ENCODE assay signal across 8 cellular contexts in the genomic region with DNA sequence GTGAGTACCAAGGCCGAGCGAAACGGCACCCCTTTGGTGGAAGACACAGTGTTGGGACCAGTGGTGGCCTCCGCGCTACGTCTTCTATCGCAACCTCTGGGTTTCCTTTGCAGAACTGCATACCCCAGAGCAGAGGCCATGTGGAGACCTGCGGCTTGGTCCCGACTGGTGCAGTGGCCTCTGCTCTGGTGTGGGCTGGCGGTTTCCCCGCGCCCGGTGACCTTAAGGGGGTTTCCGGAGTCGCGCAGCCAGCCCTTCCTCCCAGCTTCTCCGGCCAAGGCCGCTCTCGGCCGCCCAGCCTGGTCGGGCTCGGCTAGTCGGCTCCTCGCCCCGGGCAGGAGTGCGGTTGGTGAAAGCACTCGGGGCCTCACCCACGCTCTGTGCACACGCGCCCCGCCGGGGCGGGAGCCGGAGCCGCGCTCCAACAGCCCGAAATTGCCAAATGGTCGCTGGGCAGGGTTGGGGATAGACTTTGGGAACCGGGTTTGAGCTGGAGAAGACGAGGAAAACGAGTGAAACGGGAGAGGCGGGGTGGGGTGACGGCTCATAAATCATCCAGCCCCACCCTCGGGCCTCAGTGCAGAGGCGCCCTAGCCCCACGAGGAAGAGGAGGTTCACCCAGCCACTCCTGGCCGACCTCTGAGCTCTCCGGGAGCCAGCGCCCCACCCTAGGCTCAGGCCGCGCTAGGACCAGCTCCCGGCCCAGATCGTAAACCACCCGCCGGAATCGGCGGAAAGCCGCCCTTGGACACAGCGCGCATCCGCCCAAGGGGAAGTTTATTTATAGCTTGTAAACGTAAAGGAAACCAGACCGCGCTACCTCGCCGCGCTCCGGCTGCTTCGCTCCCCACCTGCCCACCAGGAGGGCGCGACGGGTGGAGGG.
DNase-seq lines count a peak whose midpoint lies in the region; ATAC-seq, FAIRE-seq and TF ChIP-seq lines count a peak whose summit lies in the region.

No MANE protein-coding gene starts in this region.

- TF ChIP-seq RAD21 in IMR-90 (IDR thresholded peaks at IDR 0.05; ENCODE audit: low read length): no peak
- TF ChIP-seq RAD21 in HepG2 (CRISPR knock-in tag; IDR thresholded peaks at IDR 0.05): no peak; the same call in 1 of the 2 replicates

- H3K27ac Mint-ChIP-seq in chondrocyte (ENCODE audit: unreplicated experiment): no peak overlapping the region

- H3K27me3 Mint-ChIP-seq in chondrocyte (ENCODE audit: low read depth): no peaks in the 10 kb centered on the region

- WGBS in IMR-90 (ENCODE audit: extremely low coverage in 2 of 2, insufficient read length in 1 of 2), 2 experiments: 38% methylated on average over 15 of the region's 73 CpGs; no CpG with 5 or more reads in 1 of the 2 experiments
- no CpG with 5 or more reads among the region's 73 CpGs for WGBS in HepG2 (ENCODE audit: low lambda C conversion rate)

- H3K9me1 ChIP-seq in IMR-90 (ENCODE audit: insufficient read depth, low read length): peaks cover 2% of the 10 kb centered on the region; the same call in 1 of the 2 replicates

- in situ Hi-C loops in IMR-90 (cut with MboI; ENCODE audit: low sequenced_read_pairs) (no loop called here), HepG2 (cut with HindIII; ENCODE audit: extremely low pct_ligation_motif_present, low pct_unique_long_range_greater_than_20kb) (loop anchor here (5.0 kb wide), 1 partner anchor 139 kb away; no protein-coding TSS in a partner anchor)

- BruUV-seq in IMR-90 (replicated peaks; lab: Mats Ljungman, UMichigan) (no TSS peak), HepG2 (replicated peaks; lab: Mats Ljungman, UMichigan) (TSS peak; percentile 67)

- POLR2A ChIA-PET in IMR-90 (lab: Charles Lee; ENCODE audit: unreplicated experiment) (interaction anchor here (0.6 kb wide), 1 partner anchor 86 kb away, joined by 3 read pairs; no protein-coding TSS in a partner anchor), HepG2 (lab: Yijun Ruan, JAX) (interaction anchor here (0.6 to 4.1 kb wide), 37 partner anchors 9 to 461 kb away, joined by 3 to 41 read pairs (median 6); a partner anchor contains a TSS)

- peak overlapping the region; percentile 56 for H3K27ac ChIP-seq in IMR-90 (ENCODE audit: insufficient read depth, low read length)
- H3K27ac ChIP-seq in HepG2 (ENCODE audit: extremely low read length, insufficient read depth, low read length): peak overlapping the region; percentile 98

- peak overlapping the region; percentile 25; the same call in 1 of the 2 replicates for H3K18ac ChIP-seq in IMR-90 (ENCODE audit: low read depth, low read length)

- H3K27me3 ChIP-seq in IMR-90 (ENCODE audit: control insufficient read depth, insufficient read depth, low read length) (peaks cover 5% of the 10 kb centered on the region), HepG2 (ENCODE audit: control insufficient read depth in 1 of 2, insufficient read depth in 2 of 2, low read length in 2 of 2) (no peaks in the 10 kb centered on the region)

- peaks cover 4% of the 10 kb centered on the region for H3K9me3 ChIP-seq in IMR-90 (ENCODE audit: control insufficient read depth, insufficient read depth, low read length)
- no peaks in the 10 kb centered on the region for H3K9me3 ChIP-seq in HepG2 (ENCODE audit: low read length)

- H3K4ac ChIP-seq in IMR-90 (ENCODE audit: low read depth, low read length): peak overlapping the region; percentile 84

- peak; percentile 68 for DNase-seq in CMK (ENCODE audit: low read depth)
- no peak for DNase-seq in GM19239 (ENCODE audit: insufficient read length, low spot score)
- peak; percentile 35 for DNase-seq in IMR-90
- DNase-seq in SKM-1 (lab: John Stamatoyannopoulos, UW; ENCODE audit: unreplicated experiment): peak; percentile 9
- no peak for DNase-seq in chondrocyte (ENCODE audit: low spot score)
- DNase-seq in HepG2 (ENCODE audit: low spot score): peak; percentile 67
- DNase-seq in stimulated activated naive CD4-positive, alpha-beta T cell treated with Interleukin-2 at 50 U/mL for 16 hours (lab: John Stamatoyannopoulos, UW): peak; percentile 14

- H3K23ac ChIP-seq in IMR-90 (ENCODE audit: low read depth, low read length): peak overlapping the region; percentile 0; the same call in 1 of the 2 replicates

- H2BK15ac ChIP-seq in IMR-90 (ENCODE audit: low read depth, low read length): peak overlapping the region; percentile 48; the same call in 1 of the 3 replicates

- H3K4me3 ChIP-seq in IMR-90 (ENCODE audit: insufficient read depth, low read depth, low read length) (peak overlapping the region; percentile 49), HepG2 (replicated peaks in 1 of 3; ENCODE audit: insufficient read depth in 1 of 3, low read depth in 2 of 3, low read length in 3 of 3) (peak overlapping the region; percentile 59 to 77 (median 70); a peak in 5 of 6 replicates)

- FAIRE-seq in GM19239 (lab: Jason Lieb, UNC) (peak; percentile 89), HepG2 (lab: Jason Lieb, UNC) (peak; percentile 8)

- H4K5ac ChIP-seq in IMR-90 (ENCODE audit: low read depth, low read length): 0 out of 2 replicates have a peak overlapping the region, but pooled peaks have one; percentile 6

- no peaks in the 10 kb centered on the region for H3K79me2 ChIP-seq in HepG2 (ENCODE audit: insufficient read depth, low read length)

- no peaks in the 10 kb centered on the region for H3K36me3 Mint-ChIP-seq in chondrocyte (ENCODE audit: low read depth)

- no peak for TF ChIP-seq POLR2A in IMR-90 (IDR thresholded peaks at IDR 0.05; ENCODE audit: low read depth, low read length)
- TF ChIP-seq POLR2A in HepG2 (IDR thresholded peaks at IDR 0.05; ENCODE audit: insufficient read depth in 1 of 2, low read depth in 2 of 2, low read length in 2 of 2): peak in 1 of 2 experiments; percentile 23; a peak in 2 of 4 replicates

- no peaks in the 10 kb centered on the region for H3K79me1 ChIP-seq in IMR-90 (ENCODE audit: low read depth in 1 of 2, low read length in 2 of 2)

- H2AFZ ChIP-seq in IMR-90 (replicated peaks; ENCODE audit: low read length, poor library complexity) (peak overlapping the region; percentile 89), HepG2 (ENCODE audit: low read length) (no peak overlapping the region)

- peak overlapping the region; percentile 78; the same call in 1 of the 2 replicates for H3K14ac ChIP-seq in IMR-90 (replicated peaks; ENCODE audit: low read depth, low read length)

- H3K4me1 Mint-ChIP-seq in chondrocyte (ENCODE audit: low read depth): peaks cover 20% of the 10 kb centered on the region

- H3K9me3 Mint-ChIP-seq in chondrocyte (ENCODE audit: low read depth): peaks cover 9% of the 10 kb centered on the region

- no peak for TF ChIP-seq CTCF in IMR-90 (conservative IDR thresholded peaks at IDR 0.05; ENCODE audit: low read depth, low read length)
- no peak for TF ChIP-seq CTCF in chondrocyte (IDR thresholded peaks at IDR 0.05)
- 0 out of 2 replicates have a peak, but pooled peaks have one; percentile 0 for TF ChIP-seq CTCF in HepG2 (CRISPR knock-in tag; IDR thresholded peaks at IDR 0.05)

- intact Hi-C loops in IMR-90 (cut with micrococcal nuclease): loop anchor here (1.0 to 5.0 kb wide), 5 partner anchors 74 to 282 kb away; no protein-coding TSS in a partner anchor
- intact Hi-C loops in HepG2 (cut with micrococcal nuclease; ENCODE audit: unreplicated experiment): loop anchor here (1.0 to 5.0 kb wide), 3 partner anchors 10 to 84 kb away; a partner anchor contains a TSS

- dilution Hi-C loops in IMR-90 (cut with HindIII; ENCODE audit: low sequenced_read_pairs, unreplicated experiment): no loop called here

- peak overlapping the region; percentile 86 for H2AK9ac ChIP-seq in IMR-90 (replicated peaks; ENCODE audit: low read depth, low read length, poor library complexity)

- H3K9ac ChIP-seq in IMR-90 (ENCODE audit: low read depth, low read length) (no peak overlapping the region), HepG2 (ENCODE audit: insufficient read depth, low read depth, low read length) (peak overlapping the region; percentile 86)

- CTCF ChIA-PET in IMR-90 (lab: Yijun Ruan, JAX) (interaction anchor here (0.8 kb wide), 1 partner anchor 282 kb away, joined by 3 read pairs; no protein-coding TSS in a partner anchor), HepG2 (lab: Yijun Ruan, JAX; ENCODE audit: low intra/inter-chr PET ratio, low total read pairs) (no interaction called here)

- peak overlapping the region; percentile 14; the same call in 1 of the 2 replicates for H3K56ac ChIP-seq in IMR-90 (ENCODE audit: extremely low read depth, insufficient read depth, low read length)

- H2BK20ac ChIP-seq in IMR-90 (ENCODE audit: low read depth, low read length): peak overlapping the region; percentile 25

- H3K4me1 ChIP-seq in IMR-90 (ENCODE audit: control insufficient read depth, insufficient read depth, low read length) (peaks cover 10% of the 10 kb centered on the region), HepG2 (ENCODE audit: insufficient read depth, low read length) (peaks cover 27% of the 10 kb centered on the region)

- peak overlapping the region; percentile 62 for H2BK120ac ChIP-seq in IMR-90 (ENCODE audit: low read depth, low read length)

- ATAC-seq in IMR-90 (ENCODE audit: low read depth) (peak; percentile 36), HepG2 (peak; percentile 73), HG03139 (IDR thresholded peaks at IDR 0.05; ENCODE audit: unreplicated experiment) (no peak)

- no peaks in the 10 kb centered on the region for H3K36me3 ChIP-seq in IMR-90 (ENCODE audit: control insufficient read depth, insufficient read depth, low read length)
- no peaks in the 10 kb centered on the region for H3K36me3 ChIP-seq in HepG2 (replicated peaks in 1 of 2; ENCODE audit: control insufficient read depth in 1 of 2, insufficient read depth in 2 of 2, low read length in 2 of 2)

- peak overlapping the region; percentile 69 for H3K4me2 ChIP-seq in IMR-90 (ENCODE audit: low read depth, low read length)
- peak overlapping the region; percentile 92 for H3K4me2 ChIP-seq in HepG2 (ENCODE audit: low read depth, low read length)

- H4K8ac ChIP-seq in IMR-90 (ENCODE audit: low read depth in 2 of 2, low read length in 2 of 2): peak overlapping the region; percentile 42 to 51; a peak in 3 of 4 replicates

- TF ChIP-seq EP300 in HepG2 (IDR thresholded peaks at IDR 0.05; ENCODE audit: low read depth in 2 of 2, low read length in 2 of 2) (no peak), HepG2 (CRISPR knock-in tag; IDR thresholded peaks at IDR 0.05; ENCODE audit: borderline replicate concordance) (no peak)

- H4K20me1 ChIP-seq in IMR-90 (ENCODE audit: insufficient read depth, low read length) (no peaks in the 10 kb centered on the region), HepG2 (ENCODE audit: insufficient read depth, low read length) (no peaks in the 10 kb centered on the region)

- H2BK5ac ChIP-seq in IMR-90 (ENCODE audit: low read depth, low read length, poor library complexity, severe bottlenecking): peak overlapping the region; percentile 52

- peak overlapping the region; percentile 82; the same call in 1 of the 2 replicates for H2AK5ac ChIP-seq in IMR-90 (ENCODE audit: low read depth, low read length)

- H4K91ac ChIP-seq in IMR-90 (ENCODE audit: insufficient read depth, low read depth, low read length): peak overlapping the region; percentile 53

- H3K4me3 Mint-ChIP-seq in chondrocyte (ENCODE audit: unreplicated experiment): peak overlapping the region; percentile 66

TF ChIP-seq in IMR-90, 13 proteins besides CTCF, POLR2A, EP300 and RAD21 (continues in another document):
- TF ChIP-seq CHD1 (IDR thresholded peaks at IDR 0.05; ENCODE audit: low read depth, low read length) (no peak), NFE2L2 (IDR thresholded peaks at IDR 0.05; ENCODE audit: low read depth, low read length) (no peak)

TF ChIP-seq in HepG2, 621 proteins besides CTCF, POLR2A, EP300 and RAD21 (continues in another document):
- TF ChIP-seq ZNF552 (CRISPR knock-in tag; IDR thresholded peaks at IDR 0.05; ENCODE audit: borderline replicate concordance): no peak

Comparison
In these comparisons a context has a peak if more than half of its experiments do, and no peak if none do; other contexts are left out.
1. DNase-seq: peak in CMK (single experiment), IMR-90 (single experiment), SKM-1 (single experiment), HepG2 (single experiment) and stimulated activated naive CD4-positive, alpha-beta T cell treated with Interleukin-2 at 50 U/mL for 16 hours (single experiment); none in GM19239 (single experiment) and chondrocyte (single experiment).